ENCODE assay signal across 39 cellular contexts in genomic region chr20:37284691-37285124, GRCh38. TPM values are rescaled to one million over a fixed set of nuclear protein-coding genes. Genes with fewer than 3 reads are reported as not detected.
"Had no signal": no experiment of that assay in that cellular context is flagged by ENCODE, and none has a peak within 500 bp of the region (broad histone marks: within the 10 kb centered on the region; RNA-seq: fewer than 3 reads in every experiment).

No MANE protein-coding gene starts in this region.

- H3K9me3 ChIP-seq: colonic mucosa, esophagus squamous epithelium, gastroesophageal sphincter had no signal

- H3K4me1 ChIP-seq: colonic mucosa had no signal

- FAIRE-seq: astrocyte, bronchial epithelial cell, endometrium, endothelial cell of umbilical vein had no signal

- H3K36me3 Mint-ChIP-seq: activated CD4-positive, alpha-beta memory T cell treated with anti-CD3 and anti-CD28 coated beads for 36 hours; activated CD8-positive, alpha-beta memory T cell treated with anti-CD3 and anti-CD28 coated beads, Interleukin-2, amount 10 ng/mL, durations not matched to agents 7 days and 5 days; activated naive CD8-positive, alpha-beta T cell had no signal

- H3K27me3 Mint-ChIP-seq: activated naive CD8-positive, alpha-beta T cell had no signal

- H3K36me3 ChIP-seq: brain microvascular endothelial cell, colonic mucosa, esophagus squamous epithelium, gastroesophageal sphincter had no signal

- H3K27ac Mint-ChIP-seq: activated CD4-positive, alpha-beta memory T cell treated with anti-CD3 and anti-CD28 coated beads for 36 hours; activated CD4-positive, alpha-beta T cell treated with anti-CD3 and anti-CD28 coated beads for 36 hours; activated CD4-positive, alpha-beta T cell treated with anti-CD3 and anti-CD28 coated beads, Interleukin-2, amount 10 ng/mL, durations not matched to agents 24 days and 14 days; activated CD8-positive, alpha-beta memory T cell treated with anti-CD3 and anti-CD28 coated beads, Interleukin-2, amount 10 ng/mL, durations not matched to agents 7 days and 5 days; activated CD8-positive, alpha-beta T cell treated with anti-CD3 and anti-CD28 coated beads, Interleukin-2, amount 10 ng/mL, durations not matched to agents 7 days and 5 days; activated naive CD8-positive, alpha-beta T cell; activated T-helper 1 cell treated with anti-CD3 and anti-CD28 coated beads, Interleukin-12 subunit alpha, Interleukin-12 subunit beta, Interleukin-2, Interleukin-4 antibody, amounts not matched to agents 30 ng/mL and 10 ng/mL and 1 ng/mL, durations not matched to agents 14 hours and 24 hours and 36 hours; activated T-helper 2 cell treated with anti-CD3 and anti-CD28 coated beads, Interferon-gamma antibody, Interleukin-2, Interleukin-4, amounts not matched to agents 10 μg/mL and 5 μg/mL and 100 μg/mL, durations not matched to agents 14 hours and 24 hours and 36 hours had no signal

- H3K27ac ChIP-seq: brain microvascular endothelial cell, colonic mucosa, epithelial cell of prostate, esophagus squamous epithelium, gastroesophageal sphincter had no signal

- H3K9me3 Mint-ChIP-seq: activated CD4-positive, alpha-beta memory T cell treated with anti-CD3 and anti-CD28 coated beads for 36 hours; activated CD4-positive, alpha-beta T cell treated with anti-CD3 and anti-CD28 coated beads, Interleukin-2, amount 10 ng/mL, durations not matched to agents 24 days and 14 days; activated T-helper 1 cell treated with anti-CD3 and anti-CD28 coated beads, Interleukin-12 subunit alpha, Interleukin-12 subunit beta, Interleukin-2, Interleukin-4 antibody, amounts not matched to agents 30 ng/mL and 10 ng/mL and 1 ng/mL, durations not matched to agents 14 hours and 24 hours and 36 hours; activated T-helper 2 cell treated with anti-CD3 and anti-CD28 coated beads, Interferon-gamma antibody, Interleukin-2, Interleukin-4, amounts not matched to agents 10 μg/mL and 5 μg/mL and 100 μg/mL, durations not matched to agents 14 hours and 24 hours and 36 hours had no signal

- ATAC-seq: activated CD4-positive, alpha-beta T cell treated with anti-CD3 and anti-CD28 coated beads for 36 hours; activated CD8-positive, alpha-beta memory T cell treated with anti-CD3 and anti-CD28 coated beads, Interleukin-2, amount 10 ng/mL, durations not matched to agents 7 days and 5 days; activated CD8-positive, alpha-beta T cell treated with anti-CD3 and anti-CD28 coated beads, Interleukin-2, amount 10 ng/mL, durations not matched to agents 7 days and 5 days; gastroesophageal sphincter had no signal

- H3K27me3 ChIP-seq: brain microvascular endothelial cell, colonic mucosa had no signal

- DNase-seq: activated CD4-positive, alpha-beta memory T cell treated with anti-CD3 and anti-CD28 coated beads for 36 hours; activated CD4-positive, alpha-beta T cell treated with anti-CD3 and anti-CD28 coated beads for 36 hours; activated CD4-positive, alpha-beta T cell treated with anti-CD3 and anti-CD28 coated beads, Interleukin-2, amount 10 ng/mL, durations not matched to agents 24 days and 14 days; activated CD4-positive, CD25-positive, alpha-beta regulatory T cell; activated CD4-positive, CD25-positive, alpha-beta regulatory T cell treated with anti-CD3 and anti-CD28 coated beads, Interleukin-2, amount 50 U/mL, for 72 hours; activated CD8-positive, alpha-beta memory T cell treated with anti-CD3 and anti-CD28 coated beads, Interleukin-2, amount 10 ng/mL, durations not matched to agents 7 days and 5 days; activated CD8-positive, alpha-beta memory T cell treated with anti-CD3 and anti-CD28 coated beads, Interleukin-2, amount 50 U/mL, for 4 hours; activated CD8-positive, alpha-beta T cell treated with anti-CD3 and anti-CD28 coated beads, Interleukin-2, amount 10 ng/mL, durations not matched to agents 7 days and 5 days; activated gamma-delta T cell treated with Interleukin-2 at 50 U/mL for 16 hours; activated naive CD4-positive, alpha-beta T cell treated with anti-CD3 and anti-CD28 coated beads, Interleukin-2, amount 50 U/mL, for 16 hours; activated naive CD4-positive, alpha-beta T cell treated with Interleukin-2 at 50 U/mL for 16 hours; activated T-cell treated with anti-CD3 and anti-CD28 coated beads, Interleukin-2, amount 50 U/mL, for 1 hour; activated T-cell treated with anti-CD3 and anti-CD28 coated beads, Interleukin-2, amount 50 U/mL, for 48 hours; amniotic stem cell; anterior cingulate cortex; brain microvascular endothelial cell; colonic mucosa; effector CD8-positive, alpha-beta T cell; esophagus squamous epithelium; foreskin melanocyte; T-helper 2 cell had no signal

- H3K4me3 Mint-ChIP-seq: activated CD4-positive, alpha-beta memory T cell treated with anti-CD3 and anti-CD28 coated beads for 36 hours; activated CD4-positive, alpha-beta T cell treated with anti-CD3 and anti-CD28 coated beads for 36 hours; activated CD4-positive, alpha-beta T cell treated with anti-CD3 and anti-CD28 coated beads, Interleukin-2, amount 10 ng/mL, durations not matched to agents 24 days and 14 days; activated CD8-positive, alpha-beta memory T cell treated with anti-CD3 and anti-CD28 coated beads, Interleukin-2, amount 10 ng/mL, durations not matched to agents 7 days and 5 days; activated CD8-positive, alpha-beta T cell treated with anti-CD3 and anti-CD28 coated beads, Interleukin-2, amount 10 ng/mL, durations not matched to agents 7 days and 5 days; activated naive CD8-positive, alpha-beta T cell; activated T-helper 1 cell treated with anti-CD3 and anti-CD28 coated beads, Interleukin-12 subunit alpha, Interleukin-12 subunit beta, Interleukin-2, Interleukin-4 antibody, amounts not matched to agents 30 ng/mL and 10 ng/mL and 1 ng/mL, durations not matched to agents 14 hours and 24 hours and 36 hours had no signal

- H3K4me3 ChIP-seq: colonic mucosa, esophagus squamous epithelium, gastroesophageal sphincter had no signal

RNA-seq across cellular contexts. Expression of gene GHRH, which starts 23.1 kb away (rescaled TPM):
- total RNA-seq: activated CD4-positive, alpha-beta memory T cell treated with anti-CD3 and anti-CD28 coated beads for 36 hours; activated CD4-positive, alpha-beta T cell treated with anti-CD3 and anti-CD28 coated beads for 36 hours; activated CD4-positive, alpha-beta T cell treated with anti-CD3 and anti-CD28 coated beads, Interleukin-2, amount 10 ng/mL, durations not matched to agents 24 days and 14 days; activated CD8-positive, alpha-beta memory T cell treated with anti-CD3 and anti-CD28 coated beads for 36 hours; activated CD8-positive, alpha-beta memory T cell treated with anti-CD3 and anti-CD28 coated beads, Interleukin-2, amount 10 ng/mL, durations not matched to agents 7 days and 5 days; activated CD8-positive, alpha-beta T cell treated with anti-CD3 and anti-CD28 coated beads, Interleukin-2, amount 10 ng/mL, durations not matched to agents 7 days and 5 days; activated T-helper 1 cell treated with anti-CD3 and anti-CD28 coated beads, Interleukin-12 subunit alpha, Interleukin-12 subunit beta, Interleukin-2, Interleukin-4 antibody, amounts not matched to agents 30 ng/mL and 10 ng/mL and 1 ng/mL, durations not matched to agents 14 hours and 24 hours and 36 hours; activated T-helper 2 cell treated with anti-CD3 and anti-CD28 coated beads, Interferon-gamma antibody, Interleukin-2, Interleukin-4, amounts not matched to agents 10 μg/mL and 5 μg/mL and 100 μg/mL, durations not matched to agents 14 hours and 24 hours and 36 hours; astrocyte; bronchial epithelial cell; cardiac septum; colonic mucosa; dermis microvascular lymphatic vessel endothelial cell; endothelial cell of umbilical vein; esophagus squamous epithelium; fibroblast of lung; fibroblast of villous mesenchyme; gastroesophageal sphincter; glomerular endothelial cell; T-helper 1 cell treated with Interleukin-12 subunit alpha and Interleukin-12 subunit beta and Interleukin-4 antibody, amounts not matched to agents 30 ng/mL and 1 ng/mL, for 36 hours had no signal
- polyA plus RNA-seq: adipose tissue, endothelial cell of umbilical vein, esophagus, fibroblast of lung had no signal
